ENCODE assay signal across 24 cellular contexts in genomic region chr16:22366889-22367288, GRCh38. TPM values are rescaled to one million over a fixed set of nuclear protein-coding genes. Genes with fewer than 3 reads are reported as not detected.
DNase-seq lines count a peak whose midpoint lies in the region; ATAC-seq and TF ChIP-seq lines count a peak whose summit lies in the region.
"Had no signal": no experiment of that assay in that cellular context is flagged by ENCODE, and none has a peak within 500 bp of the region (broad histone marks: within the 10 kb centered on the region; RNA-seq: fewer than 3 reads in every experiment).

No MANE protein-coding gene starts in this region.

- H2AFZ ChIP-seq in IMR-90 (replicated peaks; ENCODE audit: low read length, poor library complexity), result no peak overlapping the region

- TF ChIP-seq CTCF in IMR-90 (conservative IDR thresholded peaks at IDR 0.05; ENCODE audit: low read depth, low read length) (no peak), gastroesophageal sphincter (IDR thresholded peaks at IDR 0.05) (no peak)

- H3K4me1 ChIP-seq in IMR-90 (ENCODE audit: control insufficient read depth, insufficient read depth, low read length) (peaks cover 20% of the 10 kb centered on the region), gastroesophageal sphincter (peaks cover 7 to 79% (median 20%) of the 10 kb centered on the region in 3 donors)
- H3K4me1 ChIP-seq: prostate gland had no signal

- no peak overlapping the region for H3K4me3 ChIP-seq in IMR-90 (ENCODE audit: insufficient read depth, low read depth, low read length)
- no peak overlapping the region for H3K4me3 ChIP-seq in gastroesophageal sphincter
- H3K4me3 ChIP-seq: esophagus squamous epithelium, prostate gland, stomach, upper lobe of left lung had no signal

- dilution Hi-C loops in IMR-90 (cut with HindIII; ENCODE audit: low sequenced_read_pairs, unreplicated experiment), result no loop called here

- POLR2A ChIA-PET in IMR-90 (lab: Charles Lee; ENCODE audit: unreplicated experiment), result no interaction called here
- POLR2A ChIA-PET in HEK293T (lab: Yijun Ruan, JAX), result no interaction called here

- peaks cover 63% of the 10 kb centered on the region for H3K36me3 Mint-ChIP-seq in activated CD4-positive, alpha-beta T cell treated with anti-CD3 and anti-CD28 coated beads, Interleukin-2, amount 10 ng/mL, durations not matched to agents 24 days and 14 days (ENCODE audit: low read depth)

- H3K9me3 ChIP-seq in IMR-90 (ENCODE audit: control insufficient read depth, insufficient read depth, low read length), result no peaks in the 10 kb centered on the region
- no peaks in the 10 kb centered on the region for H3K9me3 ChIP-seq in gastroesophageal sphincter
- H3K9me3 ChIP-seq: esophagus squamous epithelium, prostate gland, stomach, upper lobe of left lung had no signal

- CTCF ChIA-PET in IMR-90 (lab: Yijun Ruan, JAX), result no interaction called here
- CTCF ChIA-PET in HEK293T (lab: Yijun Ruan, JAX), result no interaction called here

- H3K79me1 ChIP-seq in IMR-90 (ENCODE audit: low read depth in 1 of 2, low read length in 2 of 2), result peaks cover 21 to 66% of the 10 kb centered on the region in 2 experiments

- TF ChIP-seq RAD21 in IMR-90 (IDR thresholded peaks at IDR 0.05; ENCODE audit: low read length), result no peak

- no CpG with 5 or more reads among the region's 3 CpGs for WGBS in IMR-90 (ENCODE audit: extremely low coverage in 2 of 2, insufficient read length in 1 of 2), 2 experiments
- WGBS in gastroesophageal sphincter (ENCODE audit: low coverage in 1 of 2), 2 donors, result 83 to 90% methylated on average over 3 of the region's 3 CpGs

- no peak for TF ChIP-seq POLR2A in IMR-90 (IDR thresholded peaks at IDR 0.05; ENCODE audit: low read depth, low read length)
- TF ChIP-seq POLR2A in gastroesophageal sphincter (IDR thresholded peaks at IDR 0.05), result no peak

- no peak overlapping the region for H2BK120ac ChIP-seq in IMR-90 (ENCODE audit: low read depth, low read length)

- H3K23ac ChIP-seq in IMR-90 (ENCODE audit: low read depth, low read length), result no peak overlapping the region

- in situ Hi-C loops in IMR-90 (cut with MboI; ENCODE audit: low sequenced_read_pairs), result no loop called here

- H4K8ac ChIP-seq in IMR-90 (ENCODE audit: low read depth in 2 of 2, low read length in 2 of 2), result 0 out of 4 replicates have a peak overlapping the region, but pooled peaks of 1 of the 2 experiments have one; percentile 3

- H4K91ac ChIP-seq in IMR-90 (ENCODE audit: insufficient read depth, low read depth, low read length), result no peak overlapping the region

- no peak overlapping the region for H3K14ac ChIP-seq in IMR-90 (replicated peaks; ENCODE audit: low read depth, low read length)

- H2BK5ac ChIP-seq in IMR-90 (ENCODE audit: low read depth, low read length, poor library complexity, severe bottlenecking), result peak overlapping the region; percentile 41

- H3K9ac ChIP-seq in IMR-90 (ENCODE audit: low read depth, low read length), result no peak overlapping the region

- H3K27me3 Mint-ChIP-seq in activated CD4-positive, alpha-beta T cell treated with anti-CD3 and anti-CD28 coated beads, Interleukin-2, amount 10 ng/mL, durations not matched to agents 24 days and 14 days, result no peaks in the 10 kb centered on the region
- H3K27me3 Mint-ChIP-seq: natural killer cell treated with Interleukin-12 subunit alpha and Interleukin-12 subunit beta and Interleukin-15 and Interleukin-18, amount 100 ng/mL, for 72 hours had no signal

- DNase-seq in activated CD4-positive, alpha-beta T cell treated with anti-CD3 and anti-CD28 coated beads, Interleukin-2, amount 10 ng/mL, durations not matched to agents 24 days and 14 days, result no peak
- no peak for DNase-seq in activated CD4-positive, alpha-beta T cell treated with anti-CD3 and anti-CD28 coated beads, Interleukin-2, amount 50 U/mL, for 4 hours
- DNase-seq in IMR-90, result no peak
- DNase-seq in renal cortical epithelial cell (ENCODE audit: low read depth), result peak; percentile 52
- no peak for DNase-seq in effector CD8-positive, alpha-beta T cell (lab: John Stamatoyannopoulos, UW)
- DNase-seq in HEK293T (ENCODE audit: extremely low spot score), result no peak
- DNase-seq: 8988T; activated CD4-positive, alpha-beta T cell treated with anti-CD3 and anti-CD28 coated beads for 4 hours; activated naive CD4-positive, alpha-beta T cell; DMS53; esophagus squamous epithelium; KG1; mesendoderm; NCI-H1694 treated with DMSO at 0.1 percent for 48 hours; NCI-H2227 treated with DMSO at 0.1 percent for 48 hours; NCI-H774; Right ventricle myocardium superior; small intestine; stomach; upper lobe of left lung had no signal

- H3K27ac Mint-ChIP-seq in activated CD4-positive, alpha-beta T cell treated with anti-CD3 and anti-CD28 coated beads, Interleukin-2, amount 10 ng/mL, durations not matched to agents 24 days and 14 days, result peak overlapping the region; percentile 39

- H3K4me1 Mint-ChIP-seq in activated CD4-positive, alpha-beta T cell treated with anti-CD3 and anti-CD28 coated beads, Interleukin-2, amount 10 ng/mL, durations not matched to agents 24 days and 14 days, result peaks cover 60% of the 10 kb centered on the region

- H3K36me3 ChIP-seq in IMR-90 (ENCODE audit: control insufficient read depth, insufficient read depth, low read length) (peaks cover 31% of the 10 kb centered on the region), gastroesophageal sphincter (peaks cover 0 to 29% of the 10 kb centered on the region in 2 donors)
- H3K36me3 ChIP-seq: prostate gland had no signal

- H3K27ac ChIP-seq in IMR-90 (ENCODE audit: insufficient read depth, low read length) (peak overlapping the region; percentile 38; the same call in 1 of the 2 replicates), gastroesophageal sphincter (peak overlapping the region in 3 of 4 donors; percentile 59 to 97 (median 96))
- H3K27ac ChIP-seq: prostate gland, upper lobe of left lung had no signal

- no peaks in the 10 kb centered on the region for H3K27me3 ChIP-seq in IMR-90 (ENCODE audit: control insufficient read depth, insufficient read depth, low read length)
- no peaks in the 10 kb centered on the region for H3K27me3 ChIP-seq in gastroesophageal sphincter
- H3K27me3 ChIP-seq: esophagus squamous epithelium, stomach, upper lobe of left lung had no signal

- no peak overlapping the region for H4K5ac ChIP-seq in IMR-90 (ENCODE audit: low read depth, low read length)

- no peak overlapping the region; the same call in 1 of the 2 replicates for H3K4ac ChIP-seq in IMR-90 (ENCODE audit: low read depth, low read length)

- no TSS peak for BruUV-seq in IMR-90 (replicated peaks; lab: Mats Ljungman, UMichigan)

- no peaks in the 10 kb centered on the region for H3K9me3 Mint-ChIP-seq in activated CD4-positive, alpha-beta T cell treated with anti-CD3 and anti-CD28 coated beads, Interleukin-2, amount 10 ng/mL, durations not matched to agents 24 days and 14 days
- H3K9me3 Mint-ChIP-seq: natural killer cell treated with Interleukin-12 subunit alpha and Interleukin-12 subunit beta and Interleukin-15 and Interleukin-18, amount 100 ng/mL, for 72 hours had no signal

- H3K56ac ChIP-seq in IMR-90 (ENCODE audit: extremely low read depth, insufficient read depth, low read length), result no peak overlapping the region

- H3K4me3 Mint-ChIP-seq in activated CD4-positive, alpha-beta T cell treated with anti-CD3 and anti-CD28 coated beads, Interleukin-2, amount 10 ng/mL, durations not matched to agents 24 days and 14 days, result no peak overlapping the region
- H3K4me3 Mint-ChIP-seq: natural killer cell treated with Interleukin-12 subunit alpha and Interleukin-12 subunit beta and Interleukin-15 and Interleukin-18, amount 100 ng/mL, for 72 hours had no signal

- no peak overlapping the region for H2BK15ac ChIP-seq in IMR-90 (ENCODE audit: low read depth, low read length)

- peaks cover 87% of the 10 kb centered on the region for H4K20me1 ChIP-seq in IMR-90 (ENCODE audit: insufficient read depth, low read length)

- no peak overlapping the region for H2BK20ac ChIP-seq in IMR-90 (ENCODE audit: low read depth, low read length)

- H3K4me2 ChIP-seq in IMR-90 (ENCODE audit: low read depth, low read length), result 0 out of 2 replicates have a peak overlapping the region, but pooled peaks have one; percentile 7

- no peak overlapping the region for H2AK9ac ChIP-seq in IMR-90 (replicated peaks; ENCODE audit: low read depth, low read length, poor library complexity)

- H2AK5ac ChIP-seq in IMR-90 (ENCODE audit: low read depth, low read length), result no peak overlapping the region

- 0 out of 2 replicates have a peak overlapping the region, but pooled peaks have one; percentile 2 for H3K18ac ChIP-seq in IMR-90 (ENCODE audit: low read depth, low read length)

- no peak for ATAC-seq in IMR-90 (ENCODE audit: low read depth)
- no peak for ATAC-seq in gastroesophageal sphincter
- ATAC-seq in HG03378 (IDR thresholded peaks at IDR 0.05; ENCODE audit: unreplicated experiment), result no peak
- ATAC-seq: natural killer cell treated with Interleukin-12 subunit alpha and Interleukin-12 subunit beta and Interleukin-15 and Interleukin-18, amount 100 ng/mL, for 72 hours had no signal

- no peak for TF ChIP-seq EP300 in gastroesophageal sphincter (IDR thresholded peaks at IDR 0.05)

- H3K9me1 ChIP-seq in IMR-90 (ENCODE audit: insufficient read depth, low read length), result peaks cover 11% of the 10 kb centered on the region

- intact Hi-C loops in activated CD4-positive, alpha-beta T cell treated with anti-CD3 and anti-CD28 coated beads, Interleukin-2, amount 10 ng/mL, durations not matched to agents 24 days and 14 days (cut with micrococcal nuclease), result no loop called here
- intact Hi-C loops in IMR-90 (cut with micrococcal nuclease), result no loop called here

TF ChIP-seq in HEK293T, 16 proteins besides CTCF, POLR2A, EP300 and RAD21 (continues in another document):
- TF ChIP-seq TARDBP (IDR thresholded peaks at IDR 0.05) (no peak), L3MBTL2 (conservative IDR thresholded peaks at IDR 0.05) (no peak), NFRKB (IDR thresholded peaks at IDR 0.05) (no peak), HDGF (IDR thresholded peaks at IDR 0.05; ENCODE audit: borderline replicate concordance) (no peak), CTBP1 (IDR thresholded peaks at IDR 0.05; ENCODE audit: borderline replicate concordance) (no peak), LEF1 (IDR thresholded peaks at IDR 0.05; ENCODE audit: borderline replicate concordance) (no peak), BHLHE40 (IDR thresholded peaks at IDR 0.05; ENCODE audit: borderline replicate concordance) (no peak), ARNT (IDR thresholded peaks at IDR 0.05) (no peak), FOXK2 (IDR thresholded peaks at IDR 0.05) (no peak), SP1 (IDR thresholded peaks at IDR 0.05) (no peak), ZNF384 (IDR thresholded peaks at IDR 0.05) (no peak), SUZ12 (IDR thresholded peaks at IDR 0.05) (no peak), ELF4 (IDR thresholded peaks at IDR 0.05) (no peak)

RNA-seq across cellular contexts. Expression of gene CDR2, which starts 7.5 kb away (rescaled TPM):
- total RNA-seq in activated CD4-positive, alpha-beta T cell treated with anti-CD3 and anti-CD28 coated beads, Interleukin-2, amount 10 ng/mL, durations not matched to agents 24 days and 14 days, result 38.2 and 40.9 TPM in 2 replicates
- total RNA-seq in IMR-90 (2012; rRNA removed), result 44.2 and 48.4 TPM in 2 replicates
- 33.1 and 37.7 TPM in 2 replicates for polyA plus RNA-seq in IMR-90 (2012; rRNA removed)
- polyA plus RNA-seq in IMR-90 (2012; cell fraction: cytosol; rRNA removed), result 22.5 and 26.0 TPM in 2 replicates
- 15.0 and 38.4 TPM in 2 replicates for polyA plus RNA-seq in IMR-90 (2012; cell fraction: nucleus; rRNA removed; ENCODE audit: low replicate concordance)
- total RNA-seq in gastroesophageal sphincter, result 10 to 100 TPM; 36.1 to 48.3 (median 41.7) TPM
- 39.4 and 107 TPM in 2 replicates for total RNA-seq in renal cortical epithelial cell
